ENCODE assay signal across 24 cellular contexts in genomic region chr12:123828120-123828519, GRCh38.
"Had no signal": no experiment of that assay in that cellular context is flagged by ENCODE, and none has a peak within 500 bp of the region (broad histone marks: within the 10 kb centered on the region; RNA-seq: fewer than 3 reads in every experiment).

No MANE protein-coding gene starts in this region.

- DNase-seq: activated B cell treated with CpG ODN at 0.5 μM for 24 hours; activated CD4-positive, alpha-beta T cell treated with anti-CD3 and anti-CD28 coated beads for 48 hours; activated CD4-positive, alpha-beta T cell treated with anti-CD3 and anti-CD28 coated beads, Interleukin-2, amount 50 U/mL, for 1 hour; activated CD4-positive, alpha-beta T cell treated with anti-CD3 and anti-CD28 coated beads, Interleukin-2, amount 50 U/mL, for 48 hours; activated CD8-positive, alpha-beta memory T cell treated with anti-CD3 and anti-CD28 coated beads for 24 hours; activated CD8-positive, alpha-beta T cell treated with anti-CD3 and anti-CD28 coated beads for 36 hours; activated gamma-delta T cell; activated naive CD4-positive, alpha-beta T cell; activated naive CD4-positive, alpha-beta T cell treated with anti-CD3 and anti-CD28 coated beads, Interleukin-2, amount 10 ng/mL, durations not matched to agents 7 days and 5 days; activated T-cell treated with anti-CD3 and anti-CD28 coated beads, Interleukin-2, amount 50 U/mL, for 48 hours; amniotic stem cell; anterior cingulate cortex; brain microvascular endothelial cell; dorsolateral prefrontal cortex; effector memory CD4-positive, alpha-beta T cell; endodermal cell; foreskin fibroblast; head of caudate nucleus; T-helper 2 cell had no signal

- FAIRE-seq: astrocyte, frontal cortex had no signal

- H3K4me3 ChIP-seq: coronary artery, dorsolateral prefrontal cortex had no signal

- ATAC-seq: activated CD4-positive, CD25-positive, alpha-beta regulatory T cell treated with anti-CD3 and anti-CD28 coated beads, Interleukin-2, amount 50 U/mL, for 24 hours; activated CD8-positive, alpha-beta T cell treated with anti-CD3 and anti-CD28 coated beads for 36 hours; esophagus mucosa had no signal

- H3K36me3 ChIP-seq: brain microvascular endothelial cell had no signal

- H3K27ac ChIP-seq: brain microvascular endothelial cell, coronary artery, dorsolateral prefrontal cortex had no signal

- H3K27me3 ChIP-seq: brain microvascular endothelial cell, dorsolateral prefrontal cortex had no signal
